ENCODE assay signal across 15 cellular contexts in genomic region chr6:5395719-5396118, GRCh38.
"Had no signal": no experiment of that assay in that cellular context is flagged by ENCODE, and none has a peak within 500 bp of the region (broad histone marks: within the 10 kb centered on the region; RNA-seq: fewer than 3 reads in every experiment).

No MANE protein-coding gene starts in this region.

- H3K9me3 Mint-ChIP-seq: activated naive CD8-positive, alpha-beta T cell treated with anti-CD3 and anti-CD28 coated beads, Interleukin-2, amount 10 ng/mL, durations not matched to agents 7 days and 5 days; activated T-helper 17 cell treated with anti-CD3 and anti-CD28 coated beads, Interleukin-2, amount 50 U/mL, for 72 hours; central memory CD8-positive, alpha-beta T cell had no signal

- H3K9me3 ChIP-seq: ovary, thyroid gland had no signal

- H3K27me3 Mint-ChIP-seq: activated CD4-positive, alpha-beta T cell treated with anti-CD3 and anti-CD28 coated beads for 36 hours; activated naive CD8-positive, alpha-beta T cell treated with anti-CD3 and anti-CD28 coated beads, Interleukin-2, amount 10 ng/mL, durations not matched to agents 7 days and 5 days; activated T-helper 17 cell treated with anti-CD3 and anti-CD28 coated beads, Interleukin-2, amount 50 U/mL, for 72 hours; brain; central memory CD8-positive, alpha-beta T cell; T-helper 17 cell had no signal

- H3K27me3 ChIP-seq: ovary, thyroid gland had no signal

- H3K4me3 Mint-ChIP-seq: activated CD4-positive, alpha-beta T cell treated with anti-CD3 and anti-CD28 coated beads for 36 hours; activated naive CD8-positive, alpha-beta T cell treated with anti-CD3 and anti-CD28 coated beads, Interleukin-2, amount 10 ng/mL, durations not matched to agents 7 days and 5 days; activated T-helper 17 cell treated with anti-CD3 and anti-CD28 coated beads, Interleukin-2, amount 50 U/mL, for 72 hours; central memory CD8-positive, alpha-beta T cell; T-helper 17 cell had no signal

- DNase-seq: activated CD4-positive, alpha-beta T cell treated with anti-CD3 and anti-CD28 coated beads for 36 hours; activated CD4-positive, alpha-beta T cell treated with anti-CD3 and anti-CD28 coated beads, Interleukin-2, amount 50 U/mL, for 48 hours; activated naive CD4-positive, alpha-beta T cell treated with Interleukin-2 at 50 U/mL for 16 hours; activated naive CD8-positive, alpha-beta T cell treated with anti-CD3 and anti-CD28 coated beads, Interleukin-2, amount 10 ng/mL, durations not matched to agents 7 days and 5 days; activated T-cell treated with anti-CD3 and anti-CD28 coated beads, Interleukin-2, amount 50 U/mL, for 1 hour; amygdala; cortex of kidney; left ventricle myocardium superior; ovary; stimulated activated naive CD4-positive, alpha-beta T cell; T-helper 17 cell; thyroid gland had no signal

- H3K27ac ChIP-seq: ovary, thyroid gland had no signal

- H3K4me3 ChIP-seq: ovary, thyroid gland had no signal

- H3K4me1 Mint-ChIP-seq: activated naive CD8-positive, alpha-beta T cell treated with anti-CD3 and anti-CD28 coated beads, Interleukin-2, amount 10 ng/mL, durations not matched to agents 7 days and 5 days had no signal

- H3K36me3 ChIP-seq: ovary, thyroid gland had no signal

- H3K36me3 Mint-ChIP-seq: activated naive CD8-positive, alpha-beta T cell treated with anti-CD3 and anti-CD28 coated beads, Interleukin-2, amount 10 ng/mL, durations not matched to agents 7 days and 5 days; brain had no signal

- H3K27ac Mint-ChIP-seq: activated CD4-positive, alpha-beta T cell treated with anti-CD3 and anti-CD28 coated beads for 36 hours; activated naive CD8-positive, alpha-beta T cell treated with anti-CD3 and anti-CD28 coated beads, Interleukin-2, amount 10 ng/mL, durations not matched to agents 7 days and 5 days; activated T-helper 17 cell treated with anti-CD3 and anti-CD28 coated beads, Interleukin-2, amount 50 U/mL, for 72 hours had no signal
